In the genomic region with DNA sequence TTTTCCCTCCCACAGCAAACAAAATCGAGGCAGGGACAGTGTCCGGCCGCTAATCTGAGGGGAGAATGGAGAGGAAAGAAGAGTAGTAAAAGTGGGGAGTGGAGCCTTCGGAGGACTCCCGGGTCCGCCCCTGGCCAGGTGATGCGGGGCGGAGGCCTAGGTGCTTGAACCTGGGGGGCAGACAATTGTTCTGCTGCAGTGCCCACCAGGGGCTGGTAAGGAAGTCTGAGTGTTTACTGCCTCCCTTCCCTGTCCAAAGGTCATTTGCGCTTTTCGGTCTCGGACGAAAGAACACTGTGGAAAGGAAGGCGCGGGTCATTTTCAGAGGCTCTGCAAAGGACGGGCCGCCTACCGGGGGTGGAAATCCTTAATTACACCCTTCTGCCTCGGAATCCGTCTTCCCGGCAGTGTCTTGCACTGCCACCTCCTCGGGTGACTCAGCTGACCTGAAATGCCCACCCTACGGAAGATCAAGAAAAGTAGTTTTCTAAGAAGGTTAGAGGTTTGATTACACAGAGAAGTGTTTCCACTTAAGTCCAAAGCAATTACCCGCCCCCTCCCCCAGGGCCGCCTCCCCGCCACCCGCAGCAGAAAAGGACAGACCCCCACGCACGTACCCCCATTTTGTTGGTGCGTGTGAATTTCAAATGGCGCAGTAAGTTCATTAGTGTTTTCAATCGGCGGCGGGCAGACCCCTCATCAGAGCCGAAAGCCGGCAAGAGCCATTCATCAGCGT, we compare ENCODE assay signal across 8 cellular contexts.
DNase-seq lines count a peak whose midpoint lies in the region; ATAC-seq and TF ChIP-seq lines count a peak whose summit lies in the region.

No MANE protein-coding gene starts in this region.

- TF ChIP-seq CTCF in GM12864 (IDR thresholded peaks at IDR 0.05; ENCODE audit: low read depth, low read length, missing control alignments): no peak
- TF ChIP-seq CTCF in WERI-Rb-1 (IDR thresholded peaks at IDR 0.05; ENCODE audit: low read depth, low read length): no peak
- TF ChIP-seq CTCF in left ventricle myocardium inferior (IDR thresholded peaks at IDR 0.05; ENCODE audit: borderline replicate concordance): no peak
- TF ChIP-seq CTCF in gastrocnemius medialis (IDR thresholded peaks at IDR 0.05 in 4 of 5, conservative IDR thresholded peaks at IDR 0.05 in 1 of 5): no peak

- no peaks in the 10 kb centered on the region for H3K9me3 ChIP-seq in WERI-Rb-1 (ENCODE audit: severe bottlenecking)
- no peaks in the 10 kb centered on the region for H3K9me3 ChIP-seq in left ventricle myocardium inferior (replicated peaks)
- H3K9me3 ChIP-seq in gastrocnemius medialis: no peaks in the 10 kb centered on the region

- peak overlapping the region; percentile 45; the same call in 1 of the 2 replicates for H3K4me3 ChIP-seq in GM12864 (ENCODE audit: low read depth, low read length)
- peak overlapping the region; percentile 82 for H3K4me3 ChIP-seq in WERI-Rb-1 (ENCODE audit: low read depth, low read length)
- peak overlapping the region; percentile 73 for H3K4me3 ChIP-seq in left ventricle myocardium inferior
- H3K4me3 ChIP-seq in gastrocnemius medialis: peak overlapping the region; percentile 62 to 73 (median 64)

- peaks cover 28% of the 10 kb centered on the region for H3K4me1 ChIP-seq in left ventricle myocardium inferior
- peaks cover 0 to 13% of the 10 kb centered on the region in 2 donors for H3K4me1 ChIP-seq in gastrocnemius medialis

- H3K27ac ChIP-seq in WERI-Rb-1: no peak overlapping the region
- no peak overlapping the region for H3K27ac ChIP-seq in left ventricle myocardium inferior (replicated peaks)
- H3K27ac ChIP-seq in gastrocnemius medialis: no peak overlapping the region

- no peak for TF ChIP-seq POLR2A in gastrocnemius medialis (IDR thresholded peaks at IDR 0.05)

- peaks cover 45% of the 10 kb centered on the region for H3K27me3 ChIP-seq in WERI-Rb-1 (ENCODE audit: insufficient read depth, low read depth, severe bottlenecking)
- peaks cover 99% of the 10 kb centered on the region for H3K27me3 ChIP-seq in left ventricle myocardium inferior (ENCODE audit: low read depth)
- peaks cover 59 to 83% (median 81%) of the 10 kb centered on the region in 3 donors for H3K27me3 ChIP-seq in gastrocnemius medialis

- no peak for ATAC-seq in gastrocnemius medialis
- ATAC-seq in HG03378 (IDR thresholded peaks at IDR 0.05; ENCODE audit: unreplicated experiment): no peak
- ATAC-seq in GM21825 (IDR thresholded peaks at IDR 0.05; ENCODE audit: unreplicated experiment): no peak
- no peak for ATAC-seq in GM21529 (IDR thresholded peaks at IDR 0.05; ENCODE audit: unreplicated experiment)

- intact Hi-C loops in left ventricle myocardium inferior (cut with micrococcal nuclease): no loop called here
- intact Hi-C loops in gastrocnemius medialis (cut with DNase I; ENCODE audit: low total_unique reads): loop anchor here (5.0 kb wide), 2 partner anchors 44 to 64 kb away; no protein-coding TSS in a partner anchor

- in situ Hi-C loops in gastrocnemius medialis (cut with MboI; ENCODE audit: low sequenced_read_pairs in 4 of 4): no loop called here

- no peak for DNase-seq in GM12864 (ENCODE audit: low read depth)
- peak; percentile 33 for DNase-seq in WERI-Rb-1
- no peak for DNase-seq in left ventricle myocardium inferior
- DNase-seq in gastrocnemius medialis: no peak
- DNase-seq in GM19238 (ENCODE audit: insufficient read length, low spot score): no peak

- H3K36me3 ChIP-seq in WERI-Rb-1 (no peaks in the 10 kb centered on the region), left ventricle myocardium inferior (no peaks in the 10 kb centered on the region), gastrocnemius medialis (no peaks in the 10 kb centered on the region)
